Comparison of ENCODE assay signal across 1 cellular context in genomic region chr3:134352031-134352671, GRCh38.
TF ChIP-seq lines count a peak whose summit lies in the region.

No MANE protein-coding gene starts in this region.

TF ChIP-seq in A549, 52 proteins besides CTCF, POLR2A, EP300 and RAD21 (continued from another document):
- TF ChIP-seq USF2 (IDR thresholded peaks at IDR 0.05) = no peak
- TF ChIP-seq SREBF2 (IDR thresholded peaks at IDR 0.05) = no peak
- no peak for TF ChIP-seq CHD4 (IDR thresholded peaks at IDR 0.05; ENCODE audit: borderline replicate concordance)
- TF ChIP-seq BCL3 (IDR thresholded peaks at IDR 0.05) = 0 out of 3 replicates have a peak, but pooled peaks have one; percentile 18
- no peak for TF ChIP-seq CHD2 (IDR thresholded peaks at IDR 0.05; ENCODE audit: low read length, partially characterized antibody)
- no peak for TF ChIP-seq RFX5 (IDR thresholded peaks at IDR 0.05)
- peak; percentile 78 for TF ChIP-seq HES2 (IDR thresholded peaks at IDR 0.05)
- no peak for TF ChIP-seq FOSL2 (IDR thresholded peaks at IDR 0.05)
- TF ChIP-seq FOSL2 (CRISPR knock-in tag; IDR thresholded peaks at IDR 0.05) = no peak
- TF ChIP-seq ESRRA (IDR thresholded peaks at IDR 0.05; ENCODE audit: borderline replicate concordance, low read length) = no peak
- no peak for TF ChIP-seq HMGXB4 (CRISPR knock-in tag; IDR thresholded peaks at IDR 0.05; ENCODE audit: borderline replicate concordance)
- TF ChIP-seq KDM5A (IDR thresholded peaks at IDR 0.05) = no peak
- TF ChIP-seq ATOH8 (CRISPR knock-in tag; IDR thresholded peaks at IDR 0.05; ENCODE audit: low read depth) = no peak
